Comparison of ENCODE assay signal across 27 cellular contexts in genomic region chr5:109275919-109276318, GRCh38.
"Had no signal": no experiment of that assay in that cellular context is flagged by ENCODE, and none has a peak within 500 bp of the region (broad histone marks: within the 10 kb centered on the region; RNA-seq: fewer than 3 reads in every experiment).

No MANE protein-coding gene starts in this region.

- ATAC-seq: stimulated activated effector memory CD8-positive, alpha-beta T cell treated with anti-CD3 and anti-CD28 coated beads, Interleukin-12 subunit alpha, Interleukin-12 subunit beta, amount 100 ng/mL, for 72 hours; stimulated activated memory B cell treated with anti-CD40 and anti-IgM and Interleukin-4, amounts not matched to agents 10 μg/mL and 1 μg/mL and 100 μg/mL, for 72 hours; stimulated activated naive B cell treated with anti-CD40 and anti-IgM and Interleukin-4, amounts not matched to agents 10 μg/mL and 1 μg/mL and 100 μg/mL, for 72 hours; stimulated activated naive CD8-positive, alpha-beta T cell treated with anti-CD3 and anti-CD28 coated beads, Interleukin-15, amount 100 ng/mL, for 72 hours; stimulated activated naive CD8-positive, alpha-beta T cell treated with anti-CD3 and anti-CD28 coated beads, Interleukin-15, Interleukin-2, amounts not matched to agents 100 U/mL and 50 U/mL, for 24 hours; upper lobe of right lung had no signal

- H3K27me3 ChIP-seq: stomach, suprapubic skin, testis, thyroid gland, tibial artery, tibial nerve, transverse colon, upper lobe of left lung, upper lobe of right lung, uterus, vagina had no signal

- DNase-seq: stimulated activated CD4-positive, alpha-beta T cell treated with anti-CD3 and anti-CD28 coated beads, Interleukin-2, amount 100 ng/mL, for 48 hours; stimulated activated CD4-positive, alpha-beta T cell treated with anti-CD3 and anti-CD28 coated beads, Interleukin-4, amount 100 ng/mL, for 1 hour; stimulated activated CD4-positive, alpha-beta T cell treated with anti-CD3 and anti-CD28 coated beads, Interleukin-4, amount 100 ng/mL, for 24 hours; stimulated activated CD4-positive, alpha-beta T cell treated with anti-CD3 and anti-CD28 coated beads, Interleukin-4, amount 100 ng/mL, for 4 hours; stimulated activated CD8-positive, alpha-beta memory T cell treated with anti-CD3 and anti-CD28 coated beads, Interleukin-4, amount 100 ng/mL, for 48 hours; stimulated activated naive B cell treated with anti-CD40 and anti-IgM and Interleukin-4, amounts not matched to agents 10 μg/mL and 1 μg/mL and 100 μg/mL, for 72 hours; stimulated activated naive CD4-positive, alpha-beta T cell; stimulated activated naive CD4-positive, alpha-beta T cell treated with Interleukin-2 at 50 U/mL for 16 hours; stimulated activated naive CD8-positive, alpha-beta T cell treated with anti-CD3 and anti-CD28 coated beads, Interleukin-15, amount 100 ng/mL, for 72 hours; stimulated activated naive CD8-positive, alpha-beta T cell treated with anti-CD3 and anti-CD28 coated beads, Interleukin-15, Interleukin-2, amounts not matched to agents 100 U/mL and 50 U/mL, for 24 hours; stomach; substantia nigra; testis; thyroid gland; tibial artery; transverse colon; trophoblast cell; upper lobe of left lung; upper lobe of right lung; uterus had no signal

- H3K36me3 ChIP-seq: stomach, suprapubic skin, thoracic aorta, thyroid gland, tibial artery, tibial nerve, transverse colon, upper lobe of left lung, upper lobe of right lung, uterus, vagina had no signal

- H3K4me1 ChIP-seq: stomach, suprapubic skin, testis, thyroid gland, tibial artery, tibial nerve, transverse colon, upper lobe of left lung, upper lobe of right lung, uterus, vagina had no signal

- H3K4me3 ChIP-seq: stomach, suprapubic skin, testis, thoracic aorta, thyroid gland, tibial artery, tibial nerve, transverse colon, upper lobe of left lung, upper lobe of right lung, uterus, vagina had no signal

- H3K9me3 ChIP-seq: suprapubic skin, testis, thyroid gland, tibial artery, tibial nerve, transverse colon, upper lobe of left lung, upper lobe of right lung, uterus, vagina had no signal

- FAIRE-seq: urothelium cell line had no signal

- H3K27ac ChIP-seq: stomach, suprapubic skin, testis, thoracic aorta, thyroid gland, tibial artery, tibial nerve, transverse colon, upper lobe of left lung, upper lobe of right lung, uterus, vagina had no signal
